20 cellular contexts compared by ENCODE assay signal in genomic region chr20:3898639-3899038, GRCh38. TPM values are rescaled to one million over a fixed set of nuclear protein-coding genes. Genes with fewer than 3 reads are reported as not detected.
DNase-seq lines count a peak whose midpoint lies in the region; ATAC-seq, FAIRE-seq and TF ChIP-seq lines count a peak whose summit lies in the region.
"Had no signal": no experiment of that assay in that cellular context is flagged by ENCODE, and none has a peak within 500 bp of the region (broad histone marks: within the 10 kb centered on the region; RNA-seq: fewer than 3 reads in every experiment).

No MANE protein-coding gene starts in this region.

- H3K27me3 Mint-ChIP-seq in astrocyte (ENCODE audit: low read depth, unreplicated experiment), result no peaks in the 10 kb centered on the region
- H3K27me3 Mint-ChIP-seq in naive thymus-derived CD8-positive, alpha-beta T cell, result no peaks in the 10 kb centered on the region
- H3K27me3 Mint-ChIP-seq: activated CD4-positive, alpha-beta T cell treated with anti-CD3 and anti-CD28 coated beads, Interleukin-2, amount 10 ng/mL, durations not matched to agents 24 days and 14 days; memory B cell had no signal

- H4K20me1 ChIP-seq in SK-N-SH (ENCODE audit: insufficient read depth) (peaks cover 100% of the 10 kb centered on the region), astrocyte (ENCODE audit: insufficient read depth, low read length) (peaks cover 99% of the 10 kb centered on the region)

- no peaks in the 10 kb centered on the region for H3K9me2 ChIP-seq in SK-N-SH

- no peak for TF ChIP-seq CTCF in SK-N-SH (IDR thresholded peaks at IDR 0.05)
- no peak for TF ChIP-seq CTCF in HEK293 (tag by site-specific recombination; IDR thresholded peaks at IDR 0.05)
- no peak for TF ChIP-seq CTCF in astrocyte (IDR thresholded peaks at IDR 0.05; ENCODE audit: insufficient read depth, low read depth, low read length)

- H3K4me2 ChIP-seq in SK-N-SH, result peak overlapping the region; percentile 12; the same call in 1 of the 2 replicates
- H3K4me2 ChIP-seq in astrocyte (ENCODE audit: low read length), result peak overlapping the region; percentile 38

- no peak overlapping the region for H3K27ac Mint-ChIP-seq in astrocyte (ENCODE audit: unreplicated experiment)
- peak overlapping the region in 6 of 10 donors; percentile 25 to 79 (median 39) for H3K27ac Mint-ChIP-seq in naive thymus-derived CD8-positive, alpha-beta T cell
- H3K27ac Mint-ChIP-seq: activated CD4-positive, alpha-beta T cell treated with anti-CD3 and anti-CD28 coated beads, Interleukin-2, amount 10 ng/mL, durations not matched to agents 24 days and 14 days; memory B cell; nephron had no signal

- POLR2A ChIA-PET in SK-N-SH (lab: Yijun Ruan, JAX), result no interaction called here
- POLR2A ChIA-PET in HEK293 (lab: Yijun Ruan, JAX), result no interaction called here
- POLR2A ChIA-PET in naive thymus-derived CD8-positive, alpha-beta T cell (lab: Charles Lee), result interaction anchor here (2.3 kb wide), 1 partner anchor 10 kb away, joined by 6 read pairs; no protein-coding TSS in a partner anchor

- no peak for DNase-seq in SK-N-SH
- no peak for DNase-seq in astrocyte (ENCODE audit: low read depth)
- no peak for DNase-seq in naive thymus-derived CD8-positive, alpha-beta T cell
- DNase-seq in NOMO-1 (lab: John Stamatoyannopoulos, UW; ENCODE audit: unreplicated experiment in 2 of 2), result no peak
- no peak for DNase-seq in activated CD4-positive, alpha-beta T cell treated with anti-CD3 and anti-CD28 coated beads, Interleukin-2, amount 50 U/mL, for 4 hours
- DNase-seq: activated CD4-positive, alpha-beta T cell treated with anti-CD3 and anti-CD28 coated beads, Interleukin-2, amount 10 ng/mL, durations not matched to agents 24 days and 14 days; islet precursor cell; NCI-H1092 treated with DMSO at 0.1 percent for 48 hours; NCI-H2107; NCI-H526; small intestine; transverse colon had no signal

- H3K9me3 ChIP-seq in SK-N-SH (no peaks in the 10 kb centered on the region), HEK293 (ENCODE audit: control insufficient read depth, insufficient read depth, low read depth, low read length) (no peaks in the 10 kb centered on the region), astrocyte (ENCODE audit: insufficient read depth, low read depth, low read length) (no peaks in the 10 kb centered on the region)
- H3K9me3 ChIP-seq: prostate gland, transverse colon had no signal

- H3K4me3 Mint-ChIP-seq in astrocyte (ENCODE audit: unreplicated experiment), result no peak overlapping the region
- peak overlapping the region in 6 of 10 donors; percentile 10 to 38 (median 30) for H3K4me3 Mint-ChIP-seq in naive thymus-derived CD8-positive, alpha-beta T cell
- H3K4me3 Mint-ChIP-seq: activated CD4-positive, alpha-beta T cell treated with anti-CD3 and anti-CD28 coated beads, Interleukin-2, amount 10 ng/mL, durations not matched to agents 24 days and 14 days; nephron had no signal

- no peak overlapping the region for H3K27ac ChIP-seq in SK-N-SH (ENCODE audit: low read depth in 2 of 2, low read length in 1 of 2)
- no peak overlapping the region for H3K27ac ChIP-seq in HEK293 (ENCODE audit: extremely low read depth, low read depth, low read length)
- H3K27ac ChIP-seq in astrocyte (ENCODE audit: low read depth, low read length), result no peak overlapping the region
- H3K27ac ChIP-seq: cardiac muscle cell, prostate gland, transverse colon had no signal

- H3K79me2 ChIP-seq in SK-N-SH (ENCODE audit: insufficient read depth) (peaks cover 100% of the 10 kb centered on the region), astrocyte (ENCODE audit: insufficient read depth, low read length) (peaks cover 100% of the 10 kb centered on the region)

- TF ChIP-seq EP300 in SK-N-SH (IDR thresholded peaks at IDR 0.05; ENCODE audit: borderline replicate concordance in 1 of 2, low read depth in 1 of 2, low read length in 1 of 2), result no peak

- H3K4me3 ChIP-seq in SK-N-SH (ENCODE audit: low read depth in 2 of 2, low read length in 1 of 2) (no peak overlapping the region), HEK293 (ENCODE audit: low read depth, low read length) (no peak overlapping the region), astrocyte (ENCODE audit: insufficient read depth, low read depth, low read length) (no peak overlapping the region)
- H3K4me3 ChIP-seq: cardiac muscle cell, K562, prostate gland, transverse colon had no signal

- H3K36me3 ChIP-seq in SK-N-SH (replicated peaks in 1 of 2; ENCODE audit: control insufficient read depth in 1 of 2, insufficient read depth in 2 of 2, low read length in 1 of 2) (peaks cover 0 to 11% of the 10 kb centered on the region in 2 experiments), HEK293 (ENCODE audit: control insufficient read depth in 2 of 2, insufficient read depth in 1 of 2, low read length in 2 of 2) (peaks cover 11 to 30% of the 10 kb centered on the region in 2 experiments; a peak in 2 of 3 replicates), astrocyte (ENCODE audit: insufficient read depth, low read length) (peaks cover 6% of the 10 kb centered on the region)
- H3K36me3 ChIP-seq: cardiac muscle cell, prostate gland, transverse colon had no signal

- no peak for FAIRE-seq in astrocyte (lab: Jason Lieb, UNC)
- FAIRE-seq: K562, small intestine had no signal

- peaks cover 0 to 29% of the 10 kb centered on the region in 2 experiments; a peak in 2 of 4 replicates for H3K4me1 ChIP-seq in SK-N-SH (ENCODE audit: control insufficient read depth in 1 of 2, insufficient read depth in 2 of 2, low read depth in 1 of 2, low read length in 1 of 2)
- peaks cover 47% of the 10 kb centered on the region for H3K4me1 ChIP-seq in HEK293 (ENCODE audit: control insufficient read depth, insufficient read depth, low read length)
- H3K4me1 ChIP-seq in astrocyte (ENCODE audit: insufficient read depth, low read length), result peaks cover 8% of the 10 kb centered on the region

- H3F3A ChIP-seq in SK-N-SH (replicated peaks; ENCODE audit: insufficient read depth), result peaks cover 34% of the 10 kb centered on the region

- CTCF ChIA-PET in SK-N-SH (lab: Yijun Ruan, JAX) (no interaction called here), HEK293 (lab: Yijun Ruan, JAX) (interaction anchor here (0.6 to 1.2 kb wide), 3 partner anchors 43 to 188 kb away, joined by 3 to 8 read pairs (median 3); no protein-coding TSS in a partner anchor)

- WGBS in SK-N-SH (ENCODE audit: low lambda C conversion rate), result 89% methylated on average over 4 of the region's 4 CpGs

- peaks cover 4% of the 10 kb centered on the region for H3K9me3 Mint-ChIP-seq in astrocyte (ENCODE audit: unreplicated experiment)
- no peaks in the 10 kb centered on the region for H3K9me3 Mint-ChIP-seq in naive thymus-derived CD8-positive, alpha-beta T cell
- H3K9me3 Mint-ChIP-seq: activated CD4-positive, alpha-beta T cell treated with anti-CD3 and anti-CD28 coated beads, Interleukin-2, amount 10 ng/mL, durations not matched to agents 24 days and 14 days; memory B cell; nephron had no signal

- peaks cover 36% of the 10 kb centered on the region for H3K4me1 Mint-ChIP-seq in astrocyte (ENCODE audit: low read depth, unreplicated experiment)
- peaks cover 28 to 86% (median 74%) of the 10 kb centered on the region in 4 donors for H3K4me1 Mint-ChIP-seq in naive thymus-derived CD8-positive, alpha-beta T cell

- peaks cover 8% of the 10 kb centered on the region for H3K36me3 Mint-ChIP-seq in astrocyte (ENCODE audit: low read depth, unreplicated experiment)
- peaks cover 0 to 20% (median 6%) of the 10 kb centered on the region in 3 donors for H3K36me3 Mint-ChIP-seq in naive thymus-derived CD8-positive, alpha-beta T cell

- H3K27me3 ChIP-seq in SK-N-SH (ENCODE audit: insufficient read depth) (no peaks in the 10 kb centered on the region), astrocyte (ENCODE audit: insufficient read depth, low read length) (no peaks in the 10 kb centered on the region)
- H3K27me3 ChIP-seq: cardiac muscle cell, transverse colon had no signal

- H2AFZ ChIP-seq in SK-N-SH (ENCODE audit: low read depth) (no peak overlapping the region), astrocyte (ENCODE audit: low read depth, low read length) (no peak overlapping the region)

- TF ChIP-seq RAD21 in SK-N-SH (IDR thresholded peaks at IDR 0.05; ENCODE audit: low read length), result no peak

- H3K9ac ChIP-seq in SK-N-SH (no peak overlapping the region), astrocyte (ENCODE audit: low read length) (no peak overlapping the region)

- no peak for ATAC-seq in SK-N-SH treated with all-trans-retinoic acid at 6 μM for 48 hours
- ATAC-seq in naive thymus-derived CD8-positive, alpha-beta T cell, result no peak
- no peak for ATAC-seq in GM21390 (IDR thresholded peaks at IDR 0.05; ENCODE audit: unreplicated experiment)
- ATAC-seq: K562 had no signal

TF ChIP-seq in SK-N-SH, 30 proteins besides CTCF, POLR2A, EP300 and RAD21 (continues in another document):
- TF ChIP-seq NRF1 (IDR thresholded peaks at IDR 0.05; ENCODE audit: low read depth, low read length) (no peak), RCOR1 (IDR thresholded peaks at IDR 0.05; ENCODE audit: low read length) (no peak), POLR2AphosphoS5 (IDR thresholded peaks at IDR 0.05; ENCODE audit: low read depth, low read length) (no peak), RFX5 (IDR thresholded peaks at IDR 0.05; ENCODE audit: low read length) (no peak)

TF ChIP-seq in SK-N-SH treated with all-trans-retinoic acid at 6 μM for 48 hours, 23 proteins besides CTCF, POLR2A, EP300 and RAD21 (continues in another document):
- no peak for TF ChIP-seq GLIS3 (CRISPR knock-in tag; IDR thresholded peaks at IDR 0.05)
- TF ChIP-seq ZFP3 (CRISPR knock-in tag; IDR thresholded peaks at IDR 0.05), result no peak
- TF ChIP-seq RARB (CRISPR knock-in tag; IDR thresholded peaks at IDR 0.05), result no peak
- no peak for TF ChIP-seq ISL1 (CRISPR knock-in tag; IDR thresholded peaks at IDR 0.05)
- TF ChIP-seq BACH2 (CRISPR knock-in tag; IDR thresholded peaks at IDR 0.05; ENCODE audit: borderline replicate concordance), result no peak

RNA-seq across cellular contexts. Expression of gene PANK2, which starts 9.5 kb away (rescaled TPM):
- polyA plus RNA-seq in SK-N-SH (2012; rRNA removed), result 17.7 and 23.3 TPM in 2 replicates
- polyA plus RNA-seq in SK-N-SH (2012; cell fraction: cytosol; rRNA removed), result 19.6 and 22.5 TPM in 2 replicates
- polyA plus RNA-seq in SK-N-SH (2012; cell fraction: nucleus; rRNA removed), result 43.1 and 53.0 TPM in 2 replicates
- total RNA-seq in astrocyte, result 51.5 and 59.3 TPM in 2 replicates
- 10 to 100 TPM; 66.6 to 72.5 TPM for total RNA-seq in naive thymus-derived CD8-positive, alpha-beta T cell
- polyA plus RNA-seq in naive thymus-derived CD8-positive, alpha-beta T cell, result 10 to 100 TPM; 32.9 to 36.8 (median 36.8) TPM

RNA-seq across cellular contexts. Expression of gene MAVS, which starts 52.0 kb away (rescaled TPM):
- polyA plus RNA-seq in SK-N-SH (2012; rRNA removed), result 9.1 and 10.5 TPM in 2 replicates
- polyA plus RNA-seq in SK-N-SH (2012; cell fraction: cytosol; rRNA removed), result 5.1 and 6.6 TPM in 2 replicates
- 22.6 and 28.8 TPM in 2 replicates for polyA plus RNA-seq in SK-N-SH (2012; cell fraction: nucleus; rRNA removed)
- total RNA-seq in astrocyte, result 38.4 and 42.1 TPM in 2 replicates
- 10 to 100 TPM; 41.9 to 45.7 TPM for total RNA-seq in naive thymus-derived CD8-positive, alpha-beta T cell
- polyA plus RNA-seq in naive thymus-derived CD8-positive, alpha-beta T cell, result 1 to 10 TPM; 2.2 to 8.5 (median 3.3) TPM
